8 cellular contexts compared by ENCODE assay signal in genomic region chr1:70204139-70204538, GRCh38. TPM values are rescaled to one million over a fixed set of nuclear protein-coding genes. Genes with fewer than 3 reads are reported as not detected.
DNase-seq lines count a peak whose midpoint lies in the region; ATAC-seq and TF ChIP-seq lines count a peak whose summit lies in the region.

No MANE protein-coding gene starts in this region.

- H3F3A ChIP-seq in smooth muscle cell (ENCODE audit: low read depth), result peaks cover 8% of the 10 kb centered on the region

- no peaks in the 10 kb centered on the region for H3K36me3 ChIP-seq in smooth muscle cell (ENCODE audit: low read depth)

- H3K27me3 Mint-ChIP-seq in activated CD4-positive, alpha-beta T cell treated with anti-CD3 and anti-CD28 coated beads, Interleukin-2, amount 10 ng/mL, durations not matched to agents 24 days and 14 days, result no peaks in the 10 kb centered on the region
- no peaks in the 10 kb centered on the region for H3K27me3 Mint-ChIP-seq in T-cell

- CTCF ChIA-PET in T-cell (lab: Charles Lee), result interaction anchor here in 1 of 2 donors (1.7 kb wide), 1 partner anchor 17 kb away, joined by 6 read pairs; the partner anchor contains the start of gene SRSF11

- H2AFZ ChIP-seq in smooth muscle cell (ENCODE audit: low read depth), result no peak overlapping the region

- no peaks in the 10 kb centered on the region for H3K9me3 ChIP-seq in smooth muscle cell (replicated peaks; ENCODE audit: low read depth)

- no peak for ATAC-seq in T-cell (replicated peaks in 1 of 4)
- no peak for ATAC-seq in HG02840 (IDR thresholded peaks at IDR 0.05; ENCODE audit: low FRiP score, unreplicated experiment)

- TF ChIP-seq CTCF in fibroblast of mammary gland (conservative IDR thresholded peaks at IDR 0.05; ENCODE audit: control insufficient read depth, insufficient read depth, low read depth, low read length) (no peak), smooth muscle cell (IDR thresholded peaks at IDR 0.05; ENCODE audit: borderline replicate concordance, insufficient read depth, poor library complexity, severe bottlenecking) (no peak), GM20000 (IDR thresholded peaks at IDR 0.05; ENCODE audit: extremely low read depth, missing control alignments) (no peak)

- peaks cover 6% of the 10 kb centered on the region for H4K20me1 ChIP-seq in smooth muscle cell (ENCODE audit: low read depth)

- no peak for DNase-seq in activated CD4-positive, alpha-beta T cell treated with anti-CD3 and anti-CD28 coated beads, Interleukin-2, amount 10 ng/mL, durations not matched to agents 24 days and 14 days
- DNase-seq in activated CD4-positive, alpha-beta T cell treated with anti-CD3 and anti-CD28 coated beads for 48 hours, result no peak
- DNase-seq in T-cell (no peak), fibroblast of mammary gland (ENCODE audit: low read depth) (no peak), smooth muscle cell (lab: John Stamatoyannopoulos, UW; ENCODE audit: unreplicated experiment) (no peak), foreskin melanocyte (no peak), GM20000 (ENCODE audit: low spot score) (no peak)

- no peaks in the 10 kb centered on the region for H3K9me3 Mint-ChIP-seq in activated CD4-positive, alpha-beta T cell treated with anti-CD3 and anti-CD28 coated beads, Interleukin-2, amount 10 ng/mL, durations not matched to agents 24 days and 14 days
- no peaks in the 10 kb centered on the region for H3K9me3 Mint-ChIP-seq in T-cell

- intact Hi-C loops in activated CD4-positive, alpha-beta T cell treated with anti-CD3 and anti-CD28 coated beads, Interleukin-2, amount 10 ng/mL, durations not matched to agents 24 days and 14 days (cut with micrococcal nuclease), result no loop called here

- peaks cover 17% of the 10 kb centered on the region for H3K4me1 ChIP-seq in smooth muscle cell (ENCODE audit: low read depth)

- peaks cover 97% of the 10 kb centered on the region for H3K79me2 ChIP-seq in smooth muscle cell (ENCODE audit: low read depth)

- H3K4me2 ChIP-seq in smooth muscle cell, result peak overlapping the region; percentile 97

- no peak overlapping the region for H3K27ac ChIP-seq in smooth muscle cell (ENCODE audit: low read depth)

- peak overlapping the region; percentile 94 for H3K9ac ChIP-seq in smooth muscle cell (ENCODE audit: low read depth)

- WGBS in smooth muscle cell (ENCODE audit: low lambda C conversion rate), result 95% methylated on average over 1 of the region's 1 CpG

- H3K27ac Mint-ChIP-seq in activated CD4-positive, alpha-beta T cell treated with anti-CD3 and anti-CD28 coated beads, Interleukin-2, amount 10 ng/mL, durations not matched to agents 24 days and 14 days, result peak overlapping the region; percentile 99
- no peak overlapping the region for H3K27ac Mint-ChIP-seq in T-cell

- no peaks in the 10 kb centered on the region for H3K27me3 ChIP-seq in smooth muscle cell (ENCODE audit: low read depth)

- peaks cover 14% of the 10 kb centered on the region for H3K36me3 Mint-ChIP-seq in activated CD4-positive, alpha-beta T cell treated with anti-CD3 and anti-CD28 coated beads, Interleukin-2, amount 10 ng/mL, durations not matched to agents 24 days and 14 days (ENCODE audit: low read depth)
- peaks cover 6% of the 10 kb centered on the region for H3K36me3 Mint-ChIP-seq in T-cell

- POLR2A ChIA-PET in T-cell (lab: Charles Lee), result interaction anchor here in 1 of 2 donors (2.7 to 3.5 kb wide), 2 partner anchors 17 to 877 kb away, joined by 13 to 57 read pairs; partner anchors contain the start of genes SRSF11 and ZRANB2

- H3K4me3 Mint-ChIP-seq in activated CD4-positive, alpha-beta T cell treated with anti-CD3 and anti-CD28 coated beads, Interleukin-2, amount 10 ng/mL, durations not matched to agents 24 days and 14 days, result peak overlapping the region; percentile 95
- peak overlapping the region; percentile 93 to 98 (median 97) for H3K4me3 Mint-ChIP-seq in T-cell

- H3K4me1 Mint-ChIP-seq in activated CD4-positive, alpha-beta T cell treated with anti-CD3 and anti-CD28 coated beads, Interleukin-2, amount 10 ng/mL, durations not matched to agents 24 days and 14 days, result peaks cover 42% of the 10 kb centered on the region
- peaks cover 67 to 74% (median 74%) of the 10 kb centered on the region in 3 donors for H3K4me1 Mint-ChIP-seq in T-cell

- H3K4me3 ChIP-seq in fibroblast of mammary gland (ENCODE audit: control insufficient read depth, low read depth, low read length) (peak overlapping the region; percentile 97), smooth muscle cell (peak overlapping the region; percentile 82)

RNA-seq across cellular contexts. Expression of gene LRRC40, which starts 1.2 kb away (rescaled TPM):
- 23.3 and 25.3 TPM in 2 replicates for total RNA-seq in activated CD4-positive, alpha-beta T cell treated with anti-CD3 and anti-CD28 coated beads, Interleukin-2, amount 10 ng/mL, durations not matched to agents 24 days and 14 days
- total RNA-seq in T-cell (10 to 100 TPM in 4 of 5 donors, 1 to 10 TPM in 1; 9.7 to 11.3 (median 10.8) TPM), smooth muscle cell (32.9 and 37.3 TPM in 2 replicates)
- 11.8 and 12.2 TPM in 2 replicates for polyA plus RNA-seq in smooth muscle cell

RNA-seq across cellular contexts. Expression of gene SRSF11, which starts 17.0 kb away (rescaled TPM):
- total RNA-seq in activated CD4-positive, alpha-beta T cell treated with anti-CD3 and anti-CD28 coated beads, Interleukin-2, amount 10 ng/mL, durations not matched to agents 24 days and 14 days, result 187 and 195 TPM in 2 replicates
- total RNA-seq in T-cell (100 to 1,000 TPM; 291 to 374 (median 302) TPM), smooth muscle cell (211 and 258 TPM in 2 replicates)
- polyA plus RNA-seq in smooth muscle cell, result 155 and 178 TPM in 2 replicates
